17 cellular contexts compared by ENCODE assay signal in the genomic region with DNA sequence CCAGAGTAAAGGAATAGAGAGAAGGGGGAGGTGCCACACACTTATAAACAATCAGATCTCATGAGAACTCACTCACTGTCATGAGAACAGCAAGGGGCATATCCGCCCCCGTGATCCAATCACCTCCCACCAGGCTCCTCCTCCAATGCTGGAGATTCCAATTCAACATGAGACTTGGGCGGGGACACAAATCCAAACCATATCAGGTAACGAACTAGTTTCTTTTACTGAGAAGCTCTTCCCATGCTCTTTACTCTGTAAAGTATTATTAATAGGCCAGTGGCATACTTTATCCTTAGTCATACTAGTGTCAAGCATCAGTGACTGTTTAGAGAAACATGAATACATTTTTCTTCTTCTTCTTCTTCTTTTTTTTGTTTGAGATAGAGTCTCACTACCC. TPM values are rescaled to one million over a fixed set of nuclear protein-coding genes. Genes with fewer than 3 reads are reported as not detected.
DNase-seq lines count a peak whose midpoint lies in the region; TF ChIP-seq lines count a peak whose summit lies in the region.
"Had no signal": no experiment of that assay in that cellular context is flagged by ENCODE, and none has a peak within 500 bp of the region (broad histone marks: within the 10 kb centered on the region; RNA-seq: fewer than 3 reads in every experiment).

No MANE protein-coding gene starts in this region.

- intact Hi-C loops in mammary epithelial cell (cut with micrococcal nuclease) (no loop called here), breast epithelium (cut with DNase I; ENCODE audit: low total_unique reads) (no loop called here)

- H3K36me3 ChIP-seq in mammary epithelial cell (ENCODE audit: insufficient read depth, low read length) (no peaks in the 10 kb centered on the region), breast epithelium (no peaks in the 10 kb centered on the region), endodermal cell (ENCODE audit: control insufficient read depth, insufficient read depth, low read length) (no peaks in the 10 kb centered on the region)

- TF ChIP-seq POLR2A in breast epithelium (IDR thresholded peaks at IDR 0.05) = no peak

- WGBS in mammary epithelial cell (ENCODE audit: low coverage, missing lambda C conversion rate) = 84% methylated on average over 4 of the region's 4 CpGs
- 83 to 86% methylated on average over 3 to 4 of the region's 4 CpGs for WGBS in endodermal cell (ENCODE audit: insufficient coverage in 1 of 2, insufficient read length in 1 of 2), 2 experiments

- no peak overlapping the region for H3K9ac ChIP-seq in mammary epithelial cell (ENCODE audit: insufficient read depth, low read length)
- no peak overlapping the region for H3K9ac ChIP-seq in endodermal cell (ENCODE audit: extremely low read depth, low read length, poor library complexity, severe bottlenecking)
- H3K9ac ChIP-seq: KMS-11 had no signal

- no peak overlapping the region for H3K27ac Mint-ChIP-seq in endodermal cell

- H3K4me3 ChIP-seq in mammary epithelial cell (replicated peaks in 1 of 3; ENCODE audit: insufficient read depth in 1 of 3, low read depth in 2 of 3, low read length in 3 of 3) = no peak overlapping the region
- no peak overlapping the region for H3K4me3 ChIP-seq in breast epithelium
- H3K4me3 ChIP-seq in endodermal cell (ENCODE audit: low read length) = no peak overlapping the region

- no peak overlapping the region for H3K4me2 ChIP-seq in mammary epithelial cell (ENCODE audit: insufficient read depth, low read depth, low read length)
- H3K4me2 ChIP-seq: KMS-11 had no signal

- H3K4me1 ChIP-seq in mammary epithelial cell (ENCODE audit: insufficient read depth, low read length) (no peaks in the 10 kb centered on the region), breast epithelium (no peaks in the 10 kb centered on the region), endodermal cell (ENCODE audit: control insufficient read depth, insufficient read depth, low read length) (no peaks in the 10 kb centered on the region)

- no peaks in the 10 kb centered on the region for H3K79me2 ChIP-seq in mammary epithelial cell (ENCODE audit: insufficient read depth, low read length)

- peaks cover 1% of the 10 kb centered on the region for H3K9me3 Mint-ChIP-seq in endodermal cell

- peaks cover 6% of the 10 kb centered on the region for H3K4me1 Mint-ChIP-seq in endodermal cell

- no peaks in the 10 kb centered on the region for H3K9me3 ChIP-seq in mammary epithelial cell (replicated peaks; ENCODE audit: insufficient read depth, low read length)
- H3K9me3 ChIP-seq in breast epithelium = no peaks in the 10 kb centered on the region
- no peaks in the 10 kb centered on the region for H3K9me3 ChIP-seq in endodermal cell (ENCODE audit: control insufficient read depth, low read length)

- H3K27me3 Mint-ChIP-seq in endodermal cell (ENCODE audit: insufficient read depth) = peaks cover 5% of the 10 kb centered on the region

- no peak overlapping the region for H3K27ac ChIP-seq in mammary epithelial cell (ENCODE audit: insufficient read depth, low read depth, low read length)
- no peak overlapping the region for H3K27ac ChIP-seq in breast epithelium
- H3K27ac ChIP-seq in endodermal cell (ENCODE audit: low read depth, low read length) = no peak overlapping the region
- H3K27ac ChIP-seq: C4-2B, KMS-11 had no signal

- BruUV-seq in mammary epithelial cell (replicated peaks; lab: Mats Ljungman, UMichigan) = no TSS peak

- CTCF ChIA-PET in mammary epithelial cell (lab: Charles Lee; ENCODE audit: low non-redundant PET) = no interaction called here

- peak; percentile 33 for DNase-seq in mammary epithelial cell
- no peak for DNase-seq in breast epithelium (ENCODE audit: low spot score in 2 of 2)
- DNase-seq in M059J (ENCODE audit: low read depth) = peak; percentile 33
- DNase-seq in endodermal cell = peak; percentile 58
- no peak for DNase-seq in DMS79 treated with DMSO at 0.1 percent for 48 hours (lab: John Stamatoyannopoulos, UW)
- DNase-seq in NCI-H446 (lab: John Stamatoyannopoulos, UW) = no peak
- DNase-seq in activated CD4-positive, alpha-beta T cell treated with anti-CD3 and anti-CD28 coated beads, Interleukin-2, amount 50 U/mL, for 48 hours = no peak
- no peak for DNase-seq in SW480 (ENCODE audit: low spot score)
- DNase-seq: DMS153, MM.1S, NCI-H1105 treated with DMSO at 0.1 percent for 48 hours, NCI-H187 treated with DMSO at 0.1 percent for 48 hours, NCI-H2171 treated with DMSO at 0.1 percent for 48 hours, NCI-H510A treated with DMSO at 0.1 percent for 48 hours, SIG-M5 had no signal

- H3K27me3 ChIP-seq in mammary epithelial cell (ENCODE audit: insufficient read depth, low read length) (no peaks in the 10 kb centered on the region), breast epithelium (no peaks in the 10 kb centered on the region), endodermal cell (ENCODE audit: control insufficient read depth, insufficient read depth, low read length, poor library complexity, severe bottlenecking) (no peaks in the 10 kb centered on the region)

- H2AFZ ChIP-seq in mammary epithelial cell (ENCODE audit: low read depth, low read length) = no peak overlapping the region

- H4K20me1 ChIP-seq in mammary epithelial cell (ENCODE audit: insufficient read depth, low read length) = no peaks in the 10 kb centered on the region

- in situ Hi-C loops in mammary epithelial cell (cut with MboI; ENCODE audit: low sequenced_read_pairs in 2 of 2) = no loop called here

- TF ChIP-seq CTCF in mammary epithelial cell (conservative IDR thresholded peaks at IDR 0.05 in 1 of 2, IDR thresholded peaks at IDR 0.05 in 1 of 2; ENCODE audit: extremely low read depth in 1 of 2, insufficient read depth in 1 of 2, low read depth in 1 of 2, low read length in 2 of 2) (no peak), breast epithelium (IDR thresholded peaks at IDR 0.05) (no peak), endodermal cell (conservative IDR thresholded peaks at IDR 0.05) (no peak)

- no peaks in the 10 kb centered on the region for H3K36me3 Mint-ChIP-seq in endodermal cell (ENCODE audit: low read depth)

- H3K4me3 Mint-ChIP-seq in endodermal cell = no peak overlapping the region

- dilution Hi-C loops in mammary epithelial cell (cut with HindIII; ENCODE audit: low sequenced_read_pairs) = no loop called here

RNA-seq across cellular contexts. Expression of a gene that starts 39.4 kb away (rescaled TPM):
- 1 to 10 TPM in 1 of 2 donors, under 1 TPM in 1; 0.67 to 1.4 TPM for total RNA-seq in mammary epithelial cell
- 3.5 TPM for polyA plus RNA-seq in mammary epithelial cell
- 5.2 TPM for polyA minus RNA-seq in mammary epithelial cell
- total RNA-seq in breast epithelium = under 1 TPM in 1 of 3 donors, not detected in 2; 0.44 TPM
- 0.62 and 0.79 TPM in 2 replicates for total RNA-seq in M059J (2014; rRNA removed; shearing (Covaris generic))
- 1 to 10 TPM in 1 of 2 donors, under 1 TPM in 1; 0.53 to 1.2 TPM for total RNA-seq in endodermal cell
- 1.1 TPM for polyA plus RNA-seq in endodermal cell (2013, experiment 1 of 2)
- polyA plus RNA-seq in endodermal cell (2013, experiment 2 of 2) = 0.95 TPM

Comparison
In these comparisons a context has a peak if more than half of its experiments do, and no peak if none do; other contexts are left out.
1. DNase-seq: peak in mammary epithelial cell (single experiment), M059J (single experiment) and endodermal cell (single experiment); none in breast epithelium (0 of 2), DMS79 treated with DMSO at 0.1 percent for 48 hours (single experiment), NCI-H446 (0 of 2), activated CD4-positive, alpha-beta T cell treated with anti-CD3 and anti-CD28 coated beads, Interleukin-2, amount 50 U/mL, for 48 hours (0 of 2) and SW480 (single experiment).